In the genomic region with DNA sequence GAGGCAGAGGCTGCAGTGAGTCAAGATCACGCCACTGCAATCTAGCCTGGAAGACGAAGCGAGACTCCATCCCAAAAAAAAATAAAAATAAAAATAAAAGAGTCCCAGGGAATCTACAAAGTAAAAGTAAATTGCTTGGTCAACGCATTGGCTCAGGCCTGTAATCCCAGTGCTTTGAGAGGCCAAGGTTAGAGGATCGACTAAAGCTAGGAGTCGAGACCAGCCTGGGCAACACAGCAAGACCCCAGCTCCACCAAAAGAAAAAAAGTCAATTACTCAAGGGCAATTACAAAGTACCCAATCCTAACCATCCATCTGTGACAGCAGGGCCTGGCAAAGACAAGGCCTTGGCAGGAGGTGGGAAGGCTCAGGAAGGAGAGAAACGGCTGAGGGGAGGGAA, we compare ENCODE assay signal across 31 cellular contexts.
"Had no signal": no experiment of that assay in that cellular context is flagged by ENCODE, and none has a peak within 500 bp of the region (broad histone marks: within the 10 kb centered on the region; RNA-seq: fewer than 3 reads in every experiment).

No MANE protein-coding gene starts in this region.

- H3K9me3 Mint-ChIP-seq: activated CD4-positive, alpha-beta memory T cell treated with anti-CD3 and anti-CD28 coated beads, Interleukin-2, amount 10 ng/mL, durations not matched to agents 7 days and 5 days; activated CD4-positive, alpha-beta T cell treated with anti-CD3 and anti-CD28 coated beads, Interleukin-2, amount 10 ng/mL, durations not matched to agents 7 days and 5 days; activated naive CD4-positive, alpha-beta T cell treated with anti-CD3 and anti-CD28 coated beads, Interleukin-2, amount 10 ng/mL, durations not matched to agents 7 days and 5 days; activated naive CD4-positive, alpha-beta T cell treated with anti-CD3 and anti-CD28 coated beads, Interleukin-2, amount 50 U/mL, for 72 hours; activated naive CD8-positive, alpha-beta T cell treated with anti-CD3 and anti-CD28 coated beads, Interleukin-2, amount 10 ng/mL, durations not matched to agents 7 days and 5 days; activated T-cell treated with anti-CD3 and anti-CD28 coated beads, Interleukin-2, amount 50 U/mL, for 24 hours; activated T-cell treated with anti-CD3 and anti-CD28 coated beads, Interleukin-2, amount 50 U/mL, for 72 hours; T-helper 2 cell treated with Interferon-gamma antibody and Interleukin-4, amounts not matched to agents 5 μg/mL and 100 μg/mL, for 36 hours had no signal

- H3K4me2 ChIP-seq: hepatocyte had no signal

- H3K4me1 Mint-ChIP-seq: activated CD4-positive, alpha-beta memory T cell treated with anti-CD3 and anti-CD28 coated beads, Interleukin-2, amount 10 ng/mL, durations not matched to agents 7 days and 5 days; activated CD4-positive, alpha-beta T cell treated with anti-CD3 and anti-CD28 coated beads, Interleukin-2, amount 10 ng/mL, durations not matched to agents 7 days and 5 days; activated naive CD4-positive, alpha-beta T cell treated with anti-CD3 and anti-CD28 coated beads, Interleukin-2, amount 10 ng/mL, durations not matched to agents 7 days and 5 days; activated naive CD8-positive, alpha-beta T cell treated with anti-CD3 and anti-CD28 coated beads, Interleukin-2, amount 10 ng/mL, durations not matched to agents 7 days and 5 days had no signal

- H3K79me2 ChIP-seq: hepatocyte had no signal

- H3K27ac Mint-ChIP-seq: activated CD4-positive, alpha-beta memory T cell treated with anti-CD3 and anti-CD28 coated beads, Interleukin-2, amount 10 ng/mL, durations not matched to agents 7 days and 5 days; activated CD4-positive, alpha-beta T cell treated with anti-CD3 and anti-CD28 coated beads, Interleukin-2, amount 10 ng/mL, durations not matched to agents 7 days and 5 days; activated naive CD4-positive, alpha-beta T cell treated with anti-CD3 and anti-CD28 coated beads, Interleukin-2, amount 10 ng/mL, durations not matched to agents 7 days and 5 days; activated naive CD4-positive, alpha-beta T cell treated with anti-CD3 and anti-CD28 coated beads, Interleukin-2, amount 50 U/mL, for 72 hours; activated naive CD8-positive, alpha-beta T cell treated with anti-CD3 and anti-CD28 coated beads, Interleukin-2, amount 10 ng/mL, durations not matched to agents 7 days and 5 days; activated T-cell treated with anti-CD3 and anti-CD28 coated beads, Interleukin-2, amount 50 U/mL, for 24 hours; activated T-cell treated with anti-CD3 and anti-CD28 coated beads, Interleukin-2, amount 50 U/mL, for 72 hours; T-helper 2 cell treated with Interferon-gamma antibody and Interleukin-4, amounts not matched to agents 5 μg/mL and 100 μg/mL, for 36 hours had no signal

- H3K36me3 ChIP-seq: ascending aorta, breast epithelium, cardiac muscle cell, colonic mucosa, esophagus squamous epithelium, gastroesophageal sphincter, heart right ventricle had no signal

- H3K4me3 Mint-ChIP-seq: activated CD4-positive, alpha-beta memory T cell treated with anti-CD3 and anti-CD28 coated beads, Interleukin-2, amount 10 ng/mL, durations not matched to agents 7 days and 5 days; activated CD4-positive, alpha-beta T cell treated with anti-CD3 and anti-CD28 coated beads, Interleukin-2, amount 10 ng/mL, durations not matched to agents 7 days and 5 days; activated naive CD4-positive, alpha-beta T cell treated with anti-CD3 and anti-CD28 coated beads, Interleukin-2, amount 10 ng/mL, durations not matched to agents 7 days and 5 days; activated naive CD8-positive, alpha-beta T cell treated with anti-CD3 and anti-CD28 coated beads, Interleukin-2, amount 10 ng/mL, durations not matched to agents 7 days and 5 days; activated T-cell treated with anti-CD3 and anti-CD28 coated beads, Interleukin-2, amount 50 U/mL, for 24 hours; activated T-cell treated with anti-CD3 and anti-CD28 coated beads, Interleukin-2, amount 50 U/mL, for 72 hours; brain; T-helper 2 cell treated with Interferon-gamma antibody and Interleukin-4, amounts not matched to agents 5 μg/mL and 100 μg/mL, for 36 hours had no signal

- H3K4me1 ChIP-seq: ascending aorta, breast epithelium, colonic mucosa, esophagus squamous epithelium, gastroesophageal sphincter, heart right ventricle had no signal

- FAIRE-seq: endometrium, endothelial cell of umbilical vein had no signal

- DNase-seq: activated CD4-positive, alpha-beta memory T cell treated with anti-CD3 and anti-CD28 coated beads, Interleukin-2, amount 10 ng/mL, durations not matched to agents 7 days and 5 days; activated CD4-positive, alpha-beta T cell treated with anti-CD3 and anti-CD28 coated beads for 1 hour; activated CD4-positive, alpha-beta T cell treated with anti-CD3 and anti-CD28 coated beads for 4 hours; activated CD4-positive, alpha-beta T cell treated with anti-CD3 and anti-CD28 coated beads, Interleukin-2, amount 10 ng/mL, durations not matched to agents 7 days and 5 days; activated CD4-positive, alpha-beta T cell treated with anti-CD3 and anti-CD28 coated beads, Interleukin-2, amount 50 U/mL, for 4 hours; activated CD8-positive, alpha-beta memory T cell treated with anti-CD3 and anti-CD28 coated beads, Interleukin-2, amount 50 U/mL, for 48 hours; activated gamma-delta T cell; activated naive CD4-positive, alpha-beta T cell; activated naive CD4-positive, alpha-beta T cell treated with anti-CD3 and anti-CD28 coated beads, Interleukin-2, amount 10 ng/mL, durations not matched to agents 7 days and 5 days; activated naive CD8-positive, alpha-beta T cell treated with anti-CD3 and anti-CD28 coated beads, Interleukin-2, amount 10 ng/mL, durations not matched to agents 7 days and 5 days; activated T-cell treated with anti-CD3 and anti-CD28 coated beads for 4 hours; activated T-cell treated with anti-CD3 and anti-CD28 coated beads, Interleukin-2, amount 50 U/mL, for 24 hours; activated T-cell treated with anti-CD3 and anti-CD28 coated beads, Interleukin-2, amount 50 U/mL, for 72 hours; central memory CD4-positive, alpha-beta T cell; cerebellar nuclear complex; colonic mucosa; effector CD8-positive, alpha-beta T cell; esophagus squamous epithelium; heart right ventricle; T1000 had no signal

- H2AFZ ChIP-seq: hepatocyte had no signal

- H3K27ac ChIP-seq: ascending aorta, breast epithelium, cardiac muscle cell, colonic mucosa, epithelial cell of prostate, esophagus squamous epithelium, gastroesophageal sphincter, heart right ventricle, hepatocyte had no signal

- H3K27me3 Mint-ChIP-seq: activated CD4-positive, alpha-beta memory T cell treated with anti-CD3 and anti-CD28 coated beads, Interleukin-2, amount 10 ng/mL, durations not matched to agents 7 days and 5 days; activated CD4-positive, alpha-beta T cell treated with anti-CD3 and anti-CD28 coated beads, Interleukin-2, amount 10 ng/mL, durations not matched to agents 7 days and 5 days; activated naive CD4-positive, alpha-beta T cell treated with anti-CD3 and anti-CD28 coated beads, Interleukin-2, amount 10 ng/mL, durations not matched to agents 7 days and 5 days; activated naive CD8-positive, alpha-beta T cell treated with anti-CD3 and anti-CD28 coated beads, Interleukin-2, amount 10 ng/mL, durations not matched to agents 7 days and 5 days; activated T-cell treated with anti-CD3 and anti-CD28 coated beads, Interleukin-2, amount 50 U/mL, for 24 hours; brain had no signal

- H3K27me3 ChIP-seq: ascending aorta, breast epithelium, cardiac muscle cell, colonic mucosa, esophagus squamous epithelium, gastroesophageal sphincter, heart right ventricle, hepatocyte had no signal

- H3K4me3 ChIP-seq: ascending aorta, breast epithelium, cardiac muscle cell, colonic mucosa, esophagus squamous epithelium, gastroesophageal sphincter, heart right ventricle, hepatocyte had no signal

- H3K36me3 Mint-ChIP-seq: activated naive CD4-positive, alpha-beta T cell treated with anti-CD3 and anti-CD28 coated beads, Interleukin-2, amount 10 ng/mL, durations not matched to agents 7 days and 5 days; activated naive CD4-positive, alpha-beta T cell treated with anti-CD3 and anti-CD28 coated beads, Interleukin-2, amount 50 U/mL, for 72 hours; activated naive CD8-positive, alpha-beta T cell treated with anti-CD3 and anti-CD28 coated beads, Interleukin-2, amount 10 ng/mL, durations not matched to agents 7 days and 5 days; brain had no signal

- H3K9me3 ChIP-seq: ascending aorta, breast epithelium, colonic mucosa, esophagus squamous epithelium, gastroesophageal sphincter, heart right ventricle had no signal

- ATAC-seq: activated naive CD4-positive, alpha-beta T cell treated with anti-CD3 and anti-CD28 coated beads, Interleukin-2, amount 50 U/mL, for 72 hours; activated T-cell treated with anti-CD3 and anti-CD28 coated beads, Interleukin-2, amount 50 U/mL, for 72 hours; gastroesophageal sphincter; heart right ventricle had no signal
